Comparison of ENCODE assay signal across 17 cellular contexts in the genomic region with DNA sequence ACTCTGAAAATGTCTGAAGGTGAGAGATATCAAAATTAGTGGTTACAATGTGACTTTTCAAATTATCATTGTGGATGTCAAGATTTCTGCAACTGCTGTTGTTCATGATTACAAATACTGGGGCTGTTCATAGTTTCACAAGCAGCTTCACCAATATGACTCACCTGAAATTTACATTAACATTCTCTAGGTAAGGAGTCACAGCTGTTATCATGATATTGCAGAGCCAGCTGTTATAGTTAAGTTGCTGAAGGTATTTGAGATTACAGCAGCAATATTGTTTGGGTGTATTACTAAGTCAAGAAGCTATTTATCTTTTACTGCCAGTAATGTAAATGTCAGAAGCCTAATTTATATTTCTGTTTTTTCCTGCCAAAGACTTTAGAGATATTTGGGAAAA.
DNase-seq lines count a peak whose midpoint lies in the region; ATAC-seq, FAIRE-seq and TF ChIP-seq lines count a peak whose summit lies in the region.
"Had no signal": no experiment of that assay in that cellular context is flagged by ENCODE, and none has a peak within 500 bp of the region (broad histone marks: within the 10 kb centered on the region; RNA-seq: fewer than 3 reads in every experiment).

No MANE protein-coding gene starts in this region.

- H3K9me3 ChIP-seq in mammary epithelial cell (replicated peaks; ENCODE audit: insufficient read depth, low read length) = no peaks in the 10 kb centered on the region
- H3K9me3 ChIP-seq in heart right ventricle = no peaks in the 10 kb centered on the region
- H3K9me3 ChIP-seq: SJCRH30 had no signal

- H3K9ac ChIP-seq in mammary epithelial cell (ENCODE audit: insufficient read depth, low read length) = no peak overlapping the region
- H3K9ac ChIP-seq: neural progenitor cell had no signal

- H3K27me3 ChIP-seq in mammary epithelial cell (ENCODE audit: insufficient read depth, low read length) = no peaks in the 10 kb centered on the region
- H3K27me3 ChIP-seq in heart right ventricle = no peaks in the 10 kb centered on the region
- H3K27me3 ChIP-seq: neural progenitor cell, SJCRH30 had no signal

- peak overlapping the region; percentile 10 for H3K4me2 ChIP-seq in mammary epithelial cell (ENCODE audit: insufficient read depth, low read depth, low read length)
- H3K4me2 ChIP-seq: neural progenitor cell had no signal

- no peak for TF ChIP-seq CTCF in mammary epithelial cell (conservative IDR thresholded peaks at IDR 0.05 in 1 of 2, IDR thresholded peaks at IDR 0.05 in 1 of 2; ENCODE audit: extremely low read depth in 1 of 2, insufficient read depth in 1 of 2, low read depth in 1 of 2, low read length in 2 of 2)
- TF ChIP-seq CTCF in heart right ventricle (IDR thresholded peaks at IDR 0.05) = no peak

- in situ Hi-C loops in mammary epithelial cell (cut with MboI; ENCODE audit: low sequenced_read_pairs in 2 of 2) = no loop called here

- dilution Hi-C loops in mammary epithelial cell (cut with HindIII; ENCODE audit: low sequenced_read_pairs) = no loop called here

- ATAC-seq in heart right ventricle = no peak
- ATAC-seq in HG03025 (IDR thresholded peaks at IDR 0.05; ENCODE audit: low FRiP score, unreplicated experiment) = no peak
- ATAC-seq: activated CD4-positive, CD25-positive, alpha-beta regulatory T cell treated with anti-CD3 and anti-CD28 coated beads, Interleukin-2, amount 50 U/mL, for 24 hours; stimulated activated naive CD8-positive, alpha-beta T cell treated with anti-CD3 and anti-CD28 coated beads, Interleukin-15, amount 100 ng/mL, for 72 hours had no signal

- H3K27ac ChIP-seq in mammary epithelial cell (ENCODE audit: insufficient read depth, low read depth, low read length) = no peak overlapping the region
- H3K27ac ChIP-seq in heart right ventricle = no peak overlapping the region
- H3K27ac ChIP-seq: 22Rv1, neural progenitor cell, SJCRH30 had no signal

- no peak for FAIRE-seq in urothelium cell line (lab: Jason Lieb, UNC)

- H3K4me1 ChIP-seq in mammary epithelial cell (ENCODE audit: insufficient read depth, low read length) (no peaks in the 10 kb centered on the region), heart right ventricle (no peaks in the 10 kb centered on the region)
- H3K4me1 ChIP-seq: neural progenitor cell, SJCRH30 had no signal

- no peak overlapping the region for H2AFZ ChIP-seq in mammary epithelial cell (ENCODE audit: low read depth, low read length)
- H2AFZ ChIP-seq: neural progenitor cell had no signal

- DNase-seq in DMS 273 (lab: John Stamatoyannopoulos, UW; ENCODE audit: unreplicated experiment) = peak; percentile 3
- DNase-seq in DMS 273 treated with DMSO at 0.1 percent for 48 hours (lab: John Stamatoyannopoulos, UW) = no peak
- DNase-seq in HT1080 (ENCODE audit: low read depth) = peak; percentile 79
- DNase-seq in mammary epithelial cell = peak; percentile 86
- peak; percentile 16 for DNase-seq in urothelium cell line (ENCODE audit: low spot score)
- no peak for DNase-seq in NCI-H1105 treated with DMSO at 0.1 percent for 48 hours (lab: John Stamatoyannopoulos, UW)
- no peak for DNase-seq in heart right ventricle
- DNase-seq: activated naive CD4-positive, alpha-beta T cell treated with anti-CD3 and anti-CD28 coated beads for 36 hours; DND-41; effector CD4-positive, alpha-beta T cell; islet precursor cell; SJCRH30; stimulated activated naive CD8-positive, alpha-beta T cell treated with anti-CD3 and anti-CD28 coated beads, Interleukin-15, amount 100 ng/mL, for 72 hours had no signal

- CTCF ChIA-PET in mammary epithelial cell (lab: Charles Lee; ENCODE audit: low non-redundant PET) = no interaction called here

- intact Hi-C loops in mammary epithelial cell (cut with micrococcal nuclease) (loop anchor here (10.0 kb wide), 1 partner anchor 238 kb away; no protein-coding TSS in a partner anchor), heart right ventricle (cut with DNase I) (no loop called here)

- no peaks in the 10 kb centered on the region for H3K79me2 ChIP-seq in mammary epithelial cell (ENCODE audit: insufficient read depth, low read length)

- H4K20me1 ChIP-seq in mammary epithelial cell (ENCODE audit: insufficient read depth, low read length) = no peaks in the 10 kb centered on the region

- no TSS peak for BruUV-seq in mammary epithelial cell (replicated peaks; lab: Mats Ljungman, UMichigan)

- H3K4me3 ChIP-seq in mammary epithelial cell (replicated peaks in 1 of 3; ENCODE audit: insufficient read depth in 1 of 3, low read depth in 2 of 3, low read length in 3 of 3) = no peak overlapping the region
- H3K4me3 ChIP-seq in heart right ventricle = no peak overlapping the region
- H3K4me3 ChIP-seq: neural progenitor cell, SJCRH30 had no signal

- H3K36me3 ChIP-seq in mammary epithelial cell (ENCODE audit: insufficient read depth, low read length) (no peaks in the 10 kb centered on the region), heart right ventricle (no peaks in the 10 kb centered on the region)
- H3K36me3 ChIP-seq: neural progenitor cell, SJCRH30 had no signal

Comparison
In these comparisons a context has a peak if more than half of its experiments do, and no peak if none do; other contexts are left out.
1. DNase-seq: peak in DMS 273 (single experiment), HT1080 (single experiment), mammary epithelial cell (single experiment) and urothelium cell line (single experiment); none in DMS 273 treated with DMSO at 0.1 percent for 48 hours (single experiment), NCI-H1105 treated with DMSO at 0.1 percent for 48 hours (single experiment) and heart right ventricle (0 of 2).